8 cellular contexts compared by ENCODE assay signal in genomic region chr3:173395412-173396181, GRCh38. TPM values are rescaled to one million over a fixed set of nuclear protein-coding genes. Genes with fewer than 3 reads are reported as not detected.
A peak's percentile ranks its signal among the peaks of the same experiment; 100 is the strongest.
DNase-seq lines count a peak whose midpoint lies in the region; ATAC-seq and TF ChIP-seq lines count a peak whose summit lies in the region.

No MANE protein-coding gene starts in this region.

- H3K27me3 ChIP-seq in PC-9 (ENCODE audit: insufficient read depth, low read depth) (peaks cover 44% of the 10 kb centered on the region), osteoblast (ENCODE audit: insufficient read depth, low read length) (no peaks in the 10 kb centered on the region), Karpas-422 (ENCODE audit: low read length) (no peaks in the 10 kb centered on the region)

- POLR2A ChIA-PET in PC-9 (lab: Charles Lee; ENCODE audit: unreplicated experiment) = interaction anchor here (0.6 to 0.8 kb wide), 7 partner anchors 355 to 1357 kb away, joined by 3 to 22 read pairs (median 6); no protein-coding TSS in a partner anchor

- H2AFZ ChIP-seq in PC-9 (peak overlapping the region; percentile 88), osteoblast (ENCODE audit: low read length) (peak overlapping the region; percentile 83), Karpas-422 (ENCODE audit: low read length) (no peak overlapping the region)

- no peaks in the 10 kb centered on the region for H4K20me1 ChIP-seq in PC-9 (ENCODE audit: insufficient read depth)
- no peaks in the 10 kb centered on the region for H4K20me1 ChIP-seq in osteoblast (ENCODE audit: insufficient read depth, low read length)
- H4K20me1 ChIP-seq in Karpas-422 (ENCODE audit: insufficient read depth, low read depth, low read length) = no peaks in the 10 kb centered on the region

- CTCF ChIA-PET in PC-9 (lab: Charles Lee) = interaction anchor here (1.1 kb wide), 1 partner anchor 11 kb away, joined by 3 read pairs; no protein-coding TSS in a partner anchor

- peak; percentile 8; the same call in 1 of the 2 replicates for TF ChIP-seq EP300 in Ishikawa (IDR thresholded peaks at IDR 0.05; ENCODE audit: borderline replicate concordance)

- TF ChIP-seq CTCF in PC-9 (conservative IDR thresholded peaks at IDR 0.05) = no peak
- no peak for TF ChIP-seq CTCF in osteoblast (IDR thresholded peaks at IDR 0.05; ENCODE audit: extremely low read depth, low read depth, low read length)

- H3K4me1 ChIP-seq in ES-I3 (ENCODE audit: insufficient read depth, low read length) (peaks cover 10% of the 10 kb centered on the region; the same call in 1 of the 2 replicates), PC-9 (replicated peaks; ENCODE audit: insufficient read depth) (peaks cover 30% of the 10 kb centered on the region), osteoblast (ENCODE audit: insufficient read depth, low read length) (peaks cover 17% of the 10 kb centered on the region), Karpas-422 (ENCODE audit: low read length) (no peaks in the 10 kb centered on the region)

- peak; percentile 97 for ATAC-seq in GM21786 (IDR thresholded peaks at IDR 0.05; ENCODE audit: unreplicated experiment)

- H3K9me2 ChIP-seq in PC-9 (ENCODE audit: insufficient read depth) = no peaks in the 10 kb centered on the region
- no peaks in the 10 kb centered on the region for H3K9me2 ChIP-seq in Karpas-422 (replicated peaks; ENCODE audit: insufficient read depth, low read length)

- H3F3A ChIP-seq in PC-9 (ENCODE audit: insufficient read depth, low read depth) = peaks cover 6% of the 10 kb centered on the region; the same call in 1 of the 2 replicates

- TF ChIP-seq RAD21 in Ishikawa (IDR thresholded peaks at IDR 0.05; ENCODE audit: low read depth) = no peak

- H3K27ac ChIP-seq in PC-9 (peak overlapping the region; percentile 57), angular gyrus (ENCODE audit: low read depth, low read length) (peak overlapping the region; percentile 93), osteoblast (ENCODE audit: low read depth, low read length) (peak overlapping the region; percentile 51), Karpas-422 (ENCODE audit: low read length) (no peak overlapping the region)

- H3K9ac ChIP-seq in ES-I3 (ENCODE audit: low read depth, low read length) (peak overlapping the region; percentile 96), Karpas-422 (ENCODE audit: low read length) (no peak overlapping the region)

- H3K4me3 ChIP-seq in PC-9 (peak overlapping the region; percentile 56), osteoblast (ENCODE audit: insufficient read depth, low read length) (peak overlapping the region; percentile 79), Karpas-422 (ENCODE audit: low read length) (no peak overlapping the region)

- H3K9me3 ChIP-seq in ES-I3 (ENCODE audit: control insufficient read depth, insufficient read depth, low read length) (no peaks in the 10 kb centered on the region), PC-9 (ENCODE audit: insufficient read depth, low read depth) (no peaks in the 10 kb centered on the region), osteoblast (ENCODE audit: low read depth, low read length) (no peaks in the 10 kb centered on the region), Karpas-422 (ENCODE audit: low read length) (peaks cover 3% of the 10 kb centered on the region; the same call in 1 of the 2 replicates)

- H3K4me2 ChIP-seq in PC-9 (peak overlapping the region; percentile 85), osteoblast (ENCODE audit: insufficient read depth, low read length) (peak overlapping the region; percentile 85), Karpas-422 (ENCODE audit: low read depth, low read length, poor library complexity, severe bottlenecking) (no peak overlapping the region)

- BruUV-seq in PC-9 (replicated peaks; lab: Mats Ljungman, UMichigan) = no TSS peak

- H3K79me2 ChIP-seq in PC-9 (ENCODE audit: low read depth) (no peaks in the 10 kb centered on the region), osteoblast (ENCODE audit: insufficient read depth, low read length) (no peaks in the 10 kb centered on the region), Karpas-422 (ENCODE audit: low read length) (no peaks in the 10 kb centered on the region)

- intact Hi-C loops in PC-9 (cut with micrococcal nuclease; ENCODE audit: unreplicated experiment) (loop anchor here (5.0 to 10.0 kb wide), 3 partner anchors 551 to 1047 kb away; no protein-coding TSS in a partner anchor), cardiac septum (cut with DNase I) (loop anchor here (5.0 to 10.0 kb wide), 3 partner anchors 411 to 1047 kb away; no protein-coding TSS in a partner anchor)

- DNase-seq in PC-9 (peak; percentile 70 to 89), cardiac septum (ENCODE audit: low spot score) (peak; percentile 93), osteoblast (ENCODE audit: insufficient read length, low spot score, missing footprints) (peak; percentile 95), Karpas-422 (no peak)

- H3K36me3 ChIP-seq in ES-I3 (ENCODE audit: insufficient read depth, low read length) (no peaks in the 10 kb centered on the region), PC-9 (ENCODE audit: low read depth) (no peaks in the 10 kb centered on the region), osteoblast (ENCODE audit: insufficient read depth, low read length) (no peaks in the 10 kb centered on the region), Karpas-422 (ENCODE audit: insufficient read depth, low read length) (no peaks in the 10 kb centered on the region)

TF ChIP-seq in Ishikawa, 13 proteins besides CTCF, POLR2A, EP300 and RAD21:
- TF ChIP-seq FOXM1 (IDR thresholded peaks at IDR 0.05; ENCODE audit: borderline replicate concordance, low read depth) = peak; percentile 63
- no peak for TF ChIP-seq REST (IDR thresholded peaks at IDR 0.05; ENCODE audit: low read depth)
- TF ChIP-seq TAF1 (IDR thresholded peaks at IDR 0.05; ENCODE audit: low read depth) = no peak; the same call in 1 of the 2 replicates
- 0 out of 2 replicates have a peak, but pooled peaks have one; percentile 38 for TF ChIP-seq EGR1 (IDR thresholded peaks at IDR 0.05)
- 0 out of 2 replicates have a peak, but pooled peaks have one; percentile 11 for TF ChIP-seq YY1 (IDR thresholded peaks at IDR 0.05; ENCODE audit: low read depth)
- TF ChIP-seq CREB1 (IDR thresholded peaks at IDR 0.05; ENCODE audit: low read depth) = 0 out of 2 replicates have a peak, but pooled peaks have one; percentile 32
- TF ChIP-seq USF1 (IDR thresholded peaks at IDR 0.05) = peak; percentile 97
- 0 out of 2 replicates have a peak, but pooled peaks have one; percentile 5 for TF ChIP-seq NFIC (IDR thresholded peaks at IDR 0.05)
- TF ChIP-seq ZBTB7A (IDR thresholded peaks at IDR 0.05; ENCODE audit: low read depth) = peak; percentile 98
- TF ChIP-seq MAX (IDR thresholded peaks at IDR 0.05) = peak; percentile 98

RNA-seq across cellular contexts. Expression of gene NLGN1, which starts 1.9 kb away (rescaled TPM):
- total RNA-seq in PC-9 (2021) (1.4 TPM in 2 replicates), cardiac septum (18.3 TPM), osteoblast (7.7 and 9.0 TPM in 2 replicates)
- total RNA-seq in Karpas-422 (2014; rRNA removed; shearing (Covaris generic); ENCODE audit: low replicate concordance) = not detected in 2 replicates
